3 cellular contexts compared by ENCODE assay signal in the genomic region with DNA sequence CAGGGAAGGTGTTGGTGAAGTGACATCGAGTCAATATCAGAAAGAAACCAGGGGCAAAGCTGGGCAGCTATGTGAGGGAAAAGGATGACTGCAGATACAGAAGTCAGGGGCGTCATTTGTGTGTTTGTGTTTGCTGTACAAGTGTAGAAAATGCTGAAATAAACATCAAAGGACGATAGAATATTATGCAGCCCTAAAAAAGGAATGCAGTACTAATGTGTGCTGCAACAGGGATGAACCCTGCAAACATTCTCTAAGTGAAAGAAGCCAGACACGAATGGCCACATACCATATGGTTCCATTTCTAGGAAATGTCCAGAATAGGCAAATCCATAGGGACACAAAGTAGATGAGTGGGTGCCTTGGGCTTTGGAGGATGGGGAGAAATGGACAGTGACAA.
TF ChIP-seq lines count a peak whose summit lies in the region.

No MANE protein-coding gene starts in this region.

TF ChIP-seq in GM12878, 131 proteins besides CTCF, POLR2A, EP300 and RAD21:
- TF ChIP-seq TCF7 (IDR thresholded peaks at IDR 0.05; ENCODE audit: borderline replicate concordance) (0 out of 2 replicates have a peak, but pooled peaks have one; percentile 20), MTA2 (IDR thresholded peaks at IDR 0.05; ENCODE audit: low read depth) (no peak), MYB (IDR thresholded peaks at IDR 0.05; ENCODE audit: borderline replicate concordance, low read depth, low read length) (no peak)

TF ChIP-seq in H1, 55 proteins besides CTCF, POLR2A, EP300 and RAD21:
- peak; percentile 41; the same call in 1 of the 2 replicates for TF ChIP-seq KDM1A (IDR thresholded peaks at IDR 0.05; ENCODE audit: borderline replicate concordance, low read length)
- TF ChIP-seq BRCA1 (IDR thresholded peaks at IDR 0.05; ENCODE audit: low read depth, low read length) = no peak

TF ChIP-seq in GM12891, 5 proteins besides CTCF, POLR2A, EP300 and RAD21:
- TF ChIP-seq SPI1 (IDR thresholded peaks at IDR 0.05; ENCODE audit: low read depth, low read length) (no peak), TAF1 (IDR thresholded peaks at IDR 0.05; ENCODE audit: low read depth, low read length) (no peak), POLR2AphosphoS5 (IDR thresholded peaks at IDR 0.05; ENCODE audit: low read depth, low read length) (no peak), PAX5 (IDR thresholded peaks at IDR 0.05; ENCODE audit: insufficient read depth, low read length, severe bottlenecking) (no peak), POU2F2 (IDR thresholded peaks at IDR 0.05; ENCODE audit: low read depth, low read length) (no peak)
